Comparison of ENCODE assay signal across 32 cellular contexts in genomic region chr16:48999508-48999907, GRCh38.
"Had no signal": no experiment of that assay in that cellular context is flagged by ENCODE, and none has a peak within 500 bp of the region (broad histone marks: within the 10 kb centered on the region; RNA-seq: fewer than 3 reads in every experiment).

No MANE protein-coding gene starts in this region.

- H3K27me3 ChIP-seq: breast epithelium, esophagus squamous epithelium, stomach, tibial nerve, uterus had no signal

- FAIRE-seq: colon, endometrium, islet of Langerhans, small intestine, TTC549 had no signal

- H3K27ac ChIP-seq: breast epithelium, epithelial cell of prostate, esophagus squamous epithelium, tibial nerve, VCaP had no signal

- DNase-seq: activated CD4-positive, alpha-beta T cell treated with anti-CD3 and anti-CD28 coated beads for 4 hours; activated CD4-positive, alpha-beta T cell treated with anti-CD3 and anti-CD28 coated beads, Interleukin-2, amount 50 U/mL, for 48 hours; activated CD8-positive, alpha-beta memory T cell treated with anti-CD3 and anti-CD28 coated beads for 24 hours; activated effector memory CD4-positive, alpha-beta T cell treated with anti-CD3 and anti-CD28 coated beads, Interleukin-2, amount 50 U/mL, for 16 hours; activated naive CD4-positive, alpha-beta T cell treated with anti-CD3 and anti-CD28 coated beads, Interleukin-2, amount 50 U/mL, for 16 hours; activated T-cell treated with anti-CD3 and anti-CD28 coated beads, Interleukin-2, amount 50 U/mL, for 1 hour; amygdala; effector CD8-positive, alpha-beta T cell; esophagus squamous epithelium; foreskin melanocyte; naive thymus-derived CD8-positive, alpha-beta T cell; posterior cingulate gyrus; small intestine; stimulated activated CD4-positive, alpha-beta T cell treated with anti-CD3 and anti-CD28 coated beads, Interleukin-2, amount 100 ng/mL, for 24 hours; stimulated activated naive B cell treated with anti-CD40 and anti-IgM and Interleukin-4, amounts not matched to agents 10 μg/mL and 1 μg/mL and 100 μg/mL, for 72 hours; stomach; SW 1271; T-helper 9 cell; uterus had no signal

- H3K4me1 ChIP-seq: breast epithelium, esophagus squamous epithelium, tibial nerve, uterus had no signal

- H3K36me3 ChIP-seq: breast epithelium, esophagus squamous epithelium, stomach, tibial nerve, uterus had no signal

- H3K4me3 ChIP-seq: breast epithelium, esophagus squamous epithelium, stomach, tibial nerve, uterus had no signal

- H3K36me3 Mint-ChIP-seq: mesothelial cell of epicardium; stimulated activated naive B cell treated with anti-CD40 and anti-IgM and Interleukin-4, amounts not matched to agents 10 μg/mL and 1 μg/mL and 100 μg/mL, for 72 hours had no signal

- H3K9me3 ChIP-seq: breast epithelium, esophagus squamous epithelium, stomach, tibial nerve, uterus had no signal

- ATAC-seq: naive thymus-derived CD8-positive, alpha-beta T cell; sciatic nerve; stimulated activated naive B cell treated with anti-CD40 and anti-IgM and Interleukin-4, amounts not matched to agents 10 μg/mL and 1 μg/mL and 100 μg/mL, for 72 hours had no signal

- H3K4me1 Mint-ChIP-seq: central memory CD8-positive, alpha-beta T cell; mesothelial cell of epicardium; naive thymus-derived CD8-positive, alpha-beta T cell; stimulated activated naive B cell treated with anti-CD40 and anti-IgM and Interleukin-4, amounts not matched to agents 10 μg/mL and 1 μg/mL and 100 μg/mL, for 72 hours had no signal

- H3K9me3 Mint-ChIP-seq: mesothelial cell of epicardium; stimulated activated naive B cell treated with anti-CD40 and anti-IgM and Interleukin-4, amounts not matched to agents 10 μg/mL and 1 μg/mL and 100 μg/mL, for 72 hours; T-helper 1 cell treated with Interleukin-12 subunit alpha and Interleukin-12 subunit beta and Interleukin-4 antibody, amounts not matched to agents 30 μg/mL and 1 μg/mL, for 36 hours had no signal

- H3K4me3 Mint-ChIP-seq: activated T-helper 1 cell treated with anti-CD3 and anti-CD28 coated beads, Interleukin-12 subunit alpha, Interleukin-12 subunit beta, Interleukin-2, Interleukin-4 antibody, amounts not matched to agents 30 ng/mL and 10 ng/mL and 1 ng/mL, durations not matched to agents 14 hours and 24 hours and 36 hours; central memory CD8-positive, alpha-beta T cell; mesothelial cell of epicardium; naive thymus-derived CD8-positive, alpha-beta T cell; stimulated activated naive B cell treated with anti-CD40 and anti-IgM and Interleukin-4, amounts not matched to agents 10 μg/mL and 1 μg/mL and 100 μg/mL, for 72 hours; T-helper 1 cell treated with Interleukin-12 subunit alpha and Interleukin-12 subunit beta and Interleukin-4 antibody, amounts not matched to agents 30 μg/mL and 1 μg/mL, for 36 hours had no signal

- H3K27me3 Mint-ChIP-seq: central memory CD8-positive, alpha-beta T cell had no signal

- H3K27ac Mint-ChIP-seq: activated T-helper 1 cell treated with anti-CD3 and anti-CD28 coated beads, Interleukin-12 subunit alpha, Interleukin-12 subunit beta, Interleukin-2, Interleukin-4 antibody, amounts not matched to agents 30 ng/mL and 10 ng/mL and 1 ng/mL, durations not matched to agents 14 hours and 24 hours and 36 hours; mesothelial cell of epicardium; naive thymus-derived CD8-positive, alpha-beta T cell; stimulated activated naive B cell treated with anti-CD40 and anti-IgM and Interleukin-4, amounts not matched to agents 10 μg/mL and 1 μg/mL and 100 μg/mL, for 72 hours; T-helper 1 cell treated with Interleukin-12 subunit alpha and Interleukin-12 subunit beta and Interleukin-4 antibody, amounts not matched to agents 30 μg/mL and 1 μg/mL, for 36 hours had no signal
